9 cellular contexts compared by ENCODE assay signal in genomic region chr3:52022323-52023100, GRCh38. TPM values are rescaled to one million over a fixed set of nuclear protein-coding genes. Genes with fewer than 3 reads are reported as not detected.
DNase-seq lines count a peak whose midpoint lies in the region; ATAC-seq, FAIRE-seq and TF ChIP-seq lines count a peak whose summit lies in the region.
"Had no signal": no experiment of that assay in that cellular context is flagged by ENCODE, and none has a peak within 500 bp of the region (broad histone marks: within the 10 kb centered on the region; RNA-seq: fewer than 3 reads in every experiment).

No MANE protein-coding gene starts in this region.

- intact Hi-C loops in naive thymus-derived CD4-positive, alpha-beta T cell (cut with micrococcal nuclease) = no loop called here

- no peak overlapping the region for H3K4me3 ChIP-seq in GM23338
- no peak overlapping the region for H3K4me3 ChIP-seq in astrocyte (ENCODE audit: insufficient read depth, low read depth, low read length)
- H3K4me3 ChIP-seq in naive thymus-derived CD4-positive, alpha-beta T cell (ENCODE audit: low read length) = no peak overlapping the region

- ATAC-seq in GM23338 (peak; percentile 89), GM21737 (IDR thresholded peaks at IDR 0.05; ENCODE audit: unreplicated experiment) (no peak)
- ATAC-seq in naive thymus-derived CD4-positive, alpha-beta T cell = peak; percentile 14
- ATAC-seq: effector memory CD8-positive, alpha-beta T cell had no signal

- no peak overlapping the region for H3K27ac ChIP-seq in GM23338 (ENCODE audit: low read depth)
- no peak overlapping the region for H3K27ac ChIP-seq in astrocyte (ENCODE audit: low read depth, low read length)
- H3K27ac ChIP-seq in naive thymus-derived CD4-positive, alpha-beta T cell (ENCODE audit: low read depth, low read length) = no peak overlapping the region

- H3K79me2 ChIP-seq in GM23338 (replicated peaks; ENCODE audit: insufficient read depth) (no peaks in the 10 kb centered on the region), astrocyte (ENCODE audit: insufficient read depth, low read length) (no peaks in the 10 kb centered on the region)

- H3K36me3 Mint-ChIP-seq in GM23338 (ENCODE audit: low read depth) (no peaks in the 10 kb centered on the region), astrocyte (ENCODE audit: low read depth, unreplicated experiment) (no peaks in the 10 kb centered on the region)
- H3K36me3 Mint-ChIP-seq in naive thymus-derived CD4-positive, alpha-beta T cell = no peaks in the 10 kb centered on the region

- FAIRE-seq in astrocyte (lab: Jason Lieb, UNC) = no peak
- FAIRE-seq: keratinocyte had no signal

- peaks cover 3% of the 10 kb centered on the region; the same call in 1 of the 2 replicates for H3K4me1 ChIP-seq in GM23338 (ENCODE audit: insufficient read depth)
- H3K4me1 ChIP-seq in astrocyte (ENCODE audit: insufficient read depth, low read length) = peaks cover 10% of the 10 kb centered on the region
- no peaks in the 10 kb centered on the region for H3K4me1 ChIP-seq in naive thymus-derived CD4-positive, alpha-beta T cell (ENCODE audit: control insufficient read depth in 2 of 2, insufficient read depth in 2 of 2, low read length in 2 of 2)

- H3K27me3 Mint-ChIP-seq in GM23338 (ENCODE audit: insufficient read depth, low read depth, poor library complexity) = peaks cover 12% of the 10 kb centered on the region
- no peaks in the 10 kb centered on the region for H3K27me3 Mint-ChIP-seq in astrocyte (ENCODE audit: low read depth, unreplicated experiment)
- peaks cover 0 to 5% (median 0%) of the 10 kb centered on the region in 5 donors for H3K27me3 Mint-ChIP-seq in naive thymus-derived CD4-positive, alpha-beta T cell
- H3K27me3 Mint-ChIP-seq: effector memory CD8-positive, alpha-beta T cell had no signal

- no peak overlapping the region for H3K9ac ChIP-seq in astrocyte (ENCODE audit: low read length)

- H3K36me3 ChIP-seq in GM23338 (ENCODE audit: insufficient read depth) (no peaks in the 10 kb centered on the region), astrocyte (ENCODE audit: insufficient read depth, low read length) (no peaks in the 10 kb centered on the region)
- no peaks in the 10 kb centered on the region for H3K36me3 ChIP-seq in naive thymus-derived CD4-positive, alpha-beta T cell (ENCODE audit: control insufficient read depth in 2 of 3, insufficient read depth in 3 of 3, low read length in 3 of 3)

- H3K9me3 Mint-ChIP-seq in GM23338 (no peaks in the 10 kb centered on the region), astrocyte (ENCODE audit: unreplicated experiment) (no peaks in the 10 kb centered on the region)
- no peaks in the 10 kb centered on the region for H3K9me3 Mint-ChIP-seq in naive thymus-derived CD4-positive, alpha-beta T cell
- H3K9me3 Mint-ChIP-seq: effector memory CD8-positive, alpha-beta T cell had no signal

- CTCF ChIA-PET in naive thymus-derived CD4-positive, alpha-beta T cell (lab: Charles Lee) = no interaction called here

- H4K20me1 ChIP-seq in GM23338 (replicated peaks; ENCODE audit: insufficient read depth) = no peaks in the 10 kb centered on the region
- H4K20me1 ChIP-seq in astrocyte (ENCODE audit: insufficient read depth, low read length) = no peaks in the 10 kb centered on the region

- no peaks in the 10 kb centered on the region for H3K27me3 ChIP-seq in GM23338 (ENCODE audit: insufficient read depth)
- no peaks in the 10 kb centered on the region for H3K27me3 ChIP-seq in astrocyte (ENCODE audit: insufficient read depth, low read length)
- no peaks in the 10 kb centered on the region for H3K27me3 ChIP-seq in naive thymus-derived CD4-positive, alpha-beta T cell (ENCODE audit: control insufficient read depth in 2 of 2, insufficient read depth in 2 of 2, low read length in 2 of 2)

- H3K27ac Mint-ChIP-seq in GM23338 (no peak overlapping the region), astrocyte (ENCODE audit: unreplicated experiment) (no peak overlapping the region)
- no peak overlapping the region for H3K27ac Mint-ChIP-seq in naive thymus-derived CD4-positive, alpha-beta T cell

- H3K4me3 Mint-ChIP-seq in GM23338 (no peak overlapping the region; the same call in 2 of the 3 replicates), astrocyte (ENCODE audit: unreplicated experiment) (peak overlapping the region; percentile 28)
- no peak overlapping the region for H3K4me3 Mint-ChIP-seq in naive thymus-derived CD4-positive, alpha-beta T cell
- H3K4me3 Mint-ChIP-seq: effector memory CD8-positive, alpha-beta T cell had no signal

- H3K4me1 Mint-ChIP-seq in GM23338 (peaks cover 11% of the 10 kb centered on the region), astrocyte (ENCODE audit: low read depth, unreplicated experiment) (peaks cover 37% of the 10 kb centered on the region)
- H3K4me1 Mint-ChIP-seq in naive thymus-derived CD4-positive, alpha-beta T cell = peaks cover 0 to 6% (median 0%) of the 10 kb centered on the region in 7 donors

- H3K9me2 ChIP-seq in GM23338 (ENCODE audit: insufficient read depth) = no peaks in the 10 kb centered on the region

- no peaks in the 10 kb centered on the region for H3K9me3 ChIP-seq in astrocyte (ENCODE audit: insufficient read depth, low read depth, low read length)
- no peaks in the 10 kb centered on the region for H3K9me3 ChIP-seq in naive thymus-derived CD4-positive, alpha-beta T cell (ENCODE audit: control insufficient read depth in 2 of 3, low read length in 3 of 3)

- no peaks in the 10 kb centered on the region for H3F3A ChIP-seq in GM23338 (replicated peaks; ENCODE audit: low read depth)

- TF ChIP-seq CTCF in GM23338 (conservative IDR thresholded peaks at IDR 0.05; ENCODE audit: low read depth in 2 of 2) (no peak), astrocyte (IDR thresholded peaks at IDR 0.05; ENCODE audit: insufficient read depth, low read depth, low read length) (no peak)

- DNase-seq in GM23338 (ENCODE audit: low spot score) (peak; percentile 43), astrocyte (ENCODE audit: low read depth) (no peak), GM19238 (ENCODE audit: insufficient read length, low spot score) (no peak)
- DNase-seq in naive thymus-derived CD4-positive, alpha-beta T cell = no peak
- no peak for DNase-seq in stimulated activated naive CD4-positive, alpha-beta T cell treated with Interleukin-2 at 50 U/mL for 16 hours (lab: John Stamatoyannopoulos, UW)
- DNase-seq: activated T-cell treated with anti-CD3 and anti-CD28 coated beads, Interleukin-2, amount 50 U/mL, for 1 hour; effector memory CD8-positive, alpha-beta T cell had no signal

- H2AFZ ChIP-seq in GM23338 = no peak overlapping the region
- no peak overlapping the region for H2AFZ ChIP-seq in astrocyte (ENCODE audit: low read depth, low read length)

- POLR2A ChIA-PET in naive thymus-derived CD4-positive, alpha-beta T cell (lab: Charles Lee) = no interaction called here

- H3K4me2 ChIP-seq in GM23338 (no peak overlapping the region), astrocyte (ENCODE audit: low read length) (peak overlapping the region; percentile 2)

TF ChIP-seq in GM23338, 12 proteins besides CTCF, POLR2A, EP300 and RAD21 (continues in another document):
- no peak for TF ChIP-seq NANOG (IDR thresholded peaks at IDR 0.05; ENCODE audit: borderline replicate concordance)

RNA-seq across cellular contexts. Expression of gene RPL29, which starts 26.8 kb away (rescaled TPM):
- 1,341 and 1,471 TPM in 2 replicates for total RNA-seq in GM23338 (2014; rRNA removed; shearing (Covaris generic))
- polyA plus RNA-seq in GM23338 (2016; fragmentation: Nextera tagmentation; extraction: Ambion mirVana) = 1,864 and 1,983 TPM in 2 replicates
- 768 and 872 TPM in 2 replicates for total RNA-seq in astrocyte
- total RNA-seq in naive thymus-derived CD4-positive, alpha-beta T cell = 1,000 to 10,000 TPM; 1,152 to 1,744 (median 1,537) TPM
- 1,000 to 10,000 TPM; 1,720 to 2,133 TPM for polyA plus RNA-seq in naive thymus-derived CD4-positive, alpha-beta T cell

RNA-seq across cellular contexts. Expression of gene DUSP7, which starts 33.9 kb away (rescaled TPM):
- 14.7 and 15.8 TPM in 2 replicates for total RNA-seq in GM23338 (2014; rRNA removed; shearing (Covaris generic))
- polyA plus RNA-seq in GM23338 (2016; fragmentation: Nextera tagmentation; extraction: Ambion mirVana) = 5.6 and 5.9 TPM in 2 replicates
- 24.2 and 24.9 TPM in 2 replicates for total RNA-seq in astrocyte
- 10 to 100 TPM; 12.6 to 41.5 (median 40.4) TPM for total RNA-seq in naive thymus-derived CD4-positive, alpha-beta T cell
- 1 to 10 TPM; 4.9 to 6.9 TPM for polyA plus RNA-seq in naive thymus-derived CD4-positive, alpha-beta T cell

RNA-seq across cellular contexts. Expression of gene ACY1, which starts 39.2 kb away (rescaled TPM):
- 62.8 and 91.3 TPM in 2 replicates for total RNA-seq in GM23338 (2014; rRNA removed; shearing (Covaris generic))
- polyA plus RNA-seq in GM23338 (2016; fragmentation: Nextera tagmentation; extraction: Ambion mirVana) = 35.8 and 38.4 TPM in 2 replicates
- 16.4 and 21.1 TPM in 2 replicates for total RNA-seq in astrocyte
- total RNA-seq in naive thymus-derived CD4-positive, alpha-beta T cell = 10 to 100 TPM in 4 of 5 experiments, 1 to 10 TPM in 1; 7.8 to 28.3 (median 12.0) TPM
- 10 to 100 TPM; 12.4 to 13.3 TPM for polyA plus RNA-seq in naive thymus-derived CD4-positive, alpha-beta T cell

RNA-seq across cellular contexts. Expression of gene ABHD14A, which starts 47.6 kb away (rescaled TPM):
- 4.3 and 7.8 TPM in 2 replicates for total RNA-seq in GM23338 (2014; rRNA removed; shearing (Covaris generic))
- polyA plus RNA-seq in GM23338 (2016; fragmentation: Nextera tagmentation; extraction: Ambion mirVana) = 12.7 TPM in 2 replicates
- 10.9 and 11.8 TPM in 2 replicates for total RNA-seq in astrocyte
- 10 to 100 TPM in 4 of 5 experiments, 1 to 10 TPM in 1; 9.9 to 23.7 (median 14.7) TPM for total RNA-seq in naive thymus-derived CD4-positive, alpha-beta T cell
- 10 to 100 TPM; 76.3 to 96.9 TPM for polyA plus RNA-seq in naive thymus-derived CD4-positive, alpha-beta T cell

RNA-seq across cellular contexts. Expression of gene ABHD14B, which starts 48.7 kb away (rescaled TPM):
- total RNA-seq in GM23338 (2014; rRNA removed; shearing (Covaris generic)) = 8.0 and 11.1 TPM in 2 replicates
- polyA plus RNA-seq in GM23338 (2016; fragmentation: Nextera tagmentation; extraction: Ambion mirVana) = 5.8 and 8.9 TPM in 2 replicates
- total RNA-seq in astrocyte = 10.3 and 12.3 TPM in 2 replicates
- total RNA-seq in naive thymus-derived CD4-positive, alpha-beta T cell = 10 to 100 TPM; 25.0 to 80.8 (median 54.5) TPM
- polyA plus RNA-seq in naive thymus-derived CD4-positive, alpha-beta T cell = 10 to 100 TPM; 88.1 to 91.5 TPM
